In genomic region chr5:58025825-58026224, GRCh38 we compare ENCODE assay signal across 13 cellular contexts.
DNase-seq lines count a peak whose midpoint lies in the region; ATAC-seq and TF ChIP-seq lines count a peak whose summit lies in the region.
"Had no signal": no experiment of that assay in that cellular context is flagged by ENCODE, and none has a peak within 500 bp of the region (broad histone marks: within the 10 kb centered on the region; RNA-seq: fewer than 3 reads in every experiment).

No MANE protein-coding gene starts in this region.

- H4K20me1 ChIP-seq in hepatocyte (ENCODE audit: insufficient read depth, poor library complexity, severe bottlenecking) (no peaks in the 10 kb centered on the region), PC-9 (ENCODE audit: insufficient read depth) (no peaks in the 10 kb centered on the region)

- H3K9me2 ChIP-seq in hepatocyte (replicated peaks; ENCODE audit: insufficient read depth) (no peaks in the 10 kb centered on the region), PC-9 (ENCODE audit: insufficient read depth) (no peaks in the 10 kb centered on the region)

- H3F3A ChIP-seq in PC-9 (ENCODE audit: insufficient read depth, low read depth): peaks cover 4% of the 10 kb centered on the region; the same call in 1 of the 2 replicates

- DNase-seq in hepatocyte (ENCODE audit: low spot score) (peak; percentile 2), middle frontal gyrus (ENCODE audit: extremely low spot score, low spot score) (peak; percentile 51), Peyer's patch (no peak), PC-9 (no peak)
- DNase-seq: C1 segment of cervical spinal cord; CD4-positive, alpha-beta T cell; DMS79; H9 had no signal

- ATAC-seq in GM21360 (IDR thresholded peaks at IDR 0.05; ENCODE audit: unreplicated experiment): no peak
- no peak for ATAC-seq in GM21717 (IDR thresholded peaks at IDR 0.05; ENCODE audit: unreplicated experiment)
- ATAC-seq: GM12878, GM23338 had no signal

- BruUV-seq in PC-9 (replicated peaks; lab: Mats Ljungman, UMichigan): no TSS peak

- no peaks in the 10 kb centered on the region for H3K9me3 ChIP-seq in hepatocyte (ENCODE audit: low read depth)
- no peaks in the 10 kb centered on the region for H3K9me3 ChIP-seq in Peyer's patch
- H3K9me3 ChIP-seq in PC-9 (ENCODE audit: insufficient read depth, low read depth): no peaks in the 10 kb centered on the region

- H3K4me1 ChIP-seq in hepatocyte (ENCODE audit: insufficient read depth) (no peaks in the 10 kb centered on the region), Peyer's patch (no peaks in the 10 kb centered on the region), PC-9 (replicated peaks; ENCODE audit: insufficient read depth) (peaks cover 18% of the 10 kb centered on the region)

- H2AFZ ChIP-seq in hepatocyte (no peak overlapping the region), PC-9 (no peak overlapping the region)
- H2AFZ ChIP-seq: GM23338 had no signal

- TF ChIP-seq CTCF in hepatocyte (IDR thresholded peaks at IDR 0.05; ENCODE audit: poor library complexity) (no peak), Peyer's patch (IDR thresholded peaks at IDR 0.05) (no peak), PC-9 (conservative IDR thresholded peaks at IDR 0.05) (no peak)

- no peaks in the 10 kb centered on the region for H3K36me3 ChIP-seq in hepatocyte (replicated peaks; ENCODE audit: insufficient read depth, low read depth)
- no peaks in the 10 kb centered on the region for H3K36me3 ChIP-seq in Peyer's patch
- H3K36me3 ChIP-seq in PC-9 (ENCODE audit: low read depth): no peaks in the 10 kb centered on the region

- POLR2A ChIA-PET in PC-9 (lab: Charles Lee; ENCODE audit: unreplicated experiment): no interaction called here

- H3K79me2 ChIP-seq in hepatocyte (no peaks in the 10 kb centered on the region), PC-9 (ENCODE audit: low read depth) (no peaks in the 10 kb centered on the region)

- no peak overlapping the region for H3K4me2 ChIP-seq in hepatocyte
- H3K4me2 ChIP-seq in PC-9: no peak overlapping the region
- H3K4me2 ChIP-seq: GM23338 had no signal

- TF ChIP-seq POLR2A in Peyer's patch (IDR thresholded peaks at IDR 0.05): no peak

- H3K4me3 ChIP-seq in hepatocyte: no peak overlapping the region
- H3K4me3 ChIP-seq in Peyer's patch: no peak overlapping the region
- H3K4me3 ChIP-seq in PC-9: no peak overlapping the region
- H3K4me3 ChIP-seq: GM12878, GM23338 had no signal

- CTCF ChIA-PET in PC-9 (lab: Charles Lee): no interaction called here

- peak overlapping the region; percentile 4 for H3K27ac ChIP-seq in angular gyrus (ENCODE audit: low read depth, low read length)
- H3K27ac ChIP-seq in hepatocyte: no peak overlapping the region
- no peak overlapping the region for H3K27ac ChIP-seq in Peyer's patch
- no peak overlapping the region for H3K27ac ChIP-seq in PC-9

- H3K27me3 ChIP-seq in hepatocyte (no peaks in the 10 kb centered on the region), Peyer's patch (no peaks in the 10 kb centered on the region), PC-9 (ENCODE audit: insufficient read depth, low read depth) (no peaks in the 10 kb centered on the region)

- intact Hi-C loops in PC-9 (cut with micrococcal nuclease; ENCODE audit: unreplicated experiment): no loop called here

Comparison
In these comparisons a context has a peak if more than half of its experiments do, and no peak if none do; other contexts are left out.
1. DNase-seq: peak in hepatocyte (single experiment) and middle frontal gyrus (single experiment); none in Peyer's patch (0 of 3) and PC-9 (0 of 2).